Comparison of ENCODE assay signal across 31 cellular contexts in genomic region chr9:133799106-133799505, GRCh38.
"Had no signal": no experiment of that assay in that cellular context is flagged by ENCODE, and none has a peak within 500 bp of the region (broad histone marks: within the 10 kb centered on the region; RNA-seq: fewer than 3 reads in every experiment).

No MANE protein-coding gene starts in this region.

- H3K9me3 ChIP-seq: ovary, psoas muscle, spleen, stomach, thoracic aorta, thyroid gland, tibial nerve, upper lobe of left lung, vagina had no signal

- H2AFZ ChIP-seq: parathyroid adenoma had no signal

- H3K4me3 Mint-ChIP-seq: naive thymus-derived CD8-positive, alpha-beta T cell; natural killer cell treated with Interleukin-12 subunit alpha and Interleukin-12 subunit beta and Interleukin-15 and Interleukin-18, amount 100 ng/mL, for 72 hours; nephron progenitor cell; neural crest cell; stimulated activated naive B cell treated with anti-CD40 and anti-IgM and Interleukin-4, amounts not matched to agents 10 μg/mL and 1 μg/mL and 100 μg/mL, for 72 hours; stimulated activated naive CD8-positive, alpha-beta T cell treated with anti-CD3 and anti-CD28 coated beads, Interleukin-15, Interleukin-2, amounts not matched to agents 100 ng/mL and 50 ng/mL, for 24 hours had no signal

- H3K36me3 ChIP-seq: ovary, thyroid gland, vagina had no signal

- H3K36me3 Mint-ChIP-seq: naive thymus-derived CD8-positive, alpha-beta T cell; natural killer cell treated with Interleukin-12 subunit alpha and Interleukin-12 subunit beta and Interleukin-15 and Interleukin-18, amount 100 ng/mL, for 72 hours had no signal

- DNase-seq: naive thymus-derived CD8-positive, alpha-beta T cell; nephron progenitor cell; occipital lobe; ovary; posterior cingulate gyrus; psoas muscle; right cardiac atrium; spleen; stimulated activated CD4-positive, alpha-beta T cell treated with anti-CD3 and anti-CD28 coated beads, Interleukin-12 subunit alpha, Interleukin-12 subunit beta, amount 100 ng/mL, for 4 hours; stimulated activated CD4-positive, alpha-beta T cell treated with anti-CD3 and anti-CD28 coated beads, Interleukin-1b, Interleukin-23, amount 100 ng/mL, for 48 hours; stimulated activated CD4-positive, alpha-beta T cell treated with anti-CD3 and anti-CD28 coated beads, Interleukin-4, amount 100 ng/mL, for 1 hour; stimulated activated CD4-positive, alpha-beta T cell treated with anti-CD3 and anti-CD28 coated beads, Interleukin-4, amount 100 ng/mL, for 4 hours; stimulated activated CD8-positive, alpha-beta memory T cell treated with anti-CD3 and anti-CD28 coated beads, Interleukin-4, amount 100 ng/mL, for 48 hours; stimulated activated naive B cell treated with anti-CD40 and anti-IgM and Interleukin-4, amounts not matched to agents 10 μg/mL and 1 μg/mL and 100 μg/mL, for 72 hours; stimulated activated naive CD4-positive, alpha-beta T cell treated with Interleukin-2 at 50 U/mL for 16 hours; stomach; thyroid gland; trophoblast cell had no signal

- ATAC-seq: naive thymus-derived CD8-positive, alpha-beta T cell; natural killer cell treated with Interleukin-12 subunit alpha and Interleukin-12 subunit beta and Interleukin-15 and Interleukin-18, amount 100 ng/mL, for 72 hours; psoas muscle; right cardiac atrium; sciatic nerve; stimulated activated naive B cell treated with anti-CD40 and anti-IgM and Interleukin-4, amounts not matched to agents 10 μg/mL and 1 μg/mL and 100 μg/mL, for 72 hours had no signal

- H3K4me2 ChIP-seq: smooth muscle cell had no signal

- FAIRE-seq: urothelium cell line had no signal

- H3K79me2 ChIP-seq: parathyroid adenoma had no signal

- H3K27me3 Mint-ChIP-seq: naive thymus-derived CD8-positive, alpha-beta T cell; natural killer cell treated with Interleukin-12 subunit alpha and Interleukin-12 subunit beta and Interleukin-15 and Interleukin-18, amount 100 ng/mL, for 72 hours; progenitor cell of endocrine pancreas; stimulated activated naive B cell treated with anti-CD40 and anti-IgM and Interleukin-4, amounts not matched to agents 10 μg/mL and 1 μg/mL and 100 μg/mL, for 72 hours; stimulated activated naive CD8-positive, alpha-beta T cell treated with anti-CD3 and anti-CD28 coated beads, Interleukin-15, Interleukin-2, amounts not matched to agents 100 ng/mL and 50 ng/mL, for 24 hours had no signal

- H3K4me1 Mint-ChIP-seq: neural crest cell had no signal

- H3K27ac ChIP-seq: ovary, parathyroid adenoma, psoas muscle, skin epidermis, spleen, stomach, thoracic aorta, thyroid gland, tibial nerve, upper lobe of left lung, vagina had no signal

- H3K9me3 Mint-ChIP-seq: naive thymus-derived CD8-positive, alpha-beta T cell; natural killer cell treated with Interleukin-12 subunit alpha and Interleukin-12 subunit beta and Interleukin-15 and Interleukin-18, amount 100 ng/mL, for 72 hours; nephron progenitor cell; neural crest cell; stimulated activated naive B cell treated with anti-CD40 and anti-IgM and Interleukin-4, amounts not matched to agents 10 μg/mL and 1 μg/mL and 100 μg/mL, for 72 hours; stimulated activated naive CD8-positive, alpha-beta T cell treated with anti-CD3 and anti-CD28 coated beads, Interleukin-15, Interleukin-2, amounts not matched to agents 100 ng/mL and 50 ng/mL, for 24 hours had no signal

- H3K4me3 ChIP-seq: ovary, psoas muscle, skin epidermis, smooth muscle cell, spleen, stomach, thoracic aorta, thyroid gland, tibial nerve, upper lobe of left lung, vagina had no signal

- H3K9ac ChIP-seq: parathyroid adenoma had no signal

- H3K27ac Mint-ChIP-seq: naive thymus-derived CD8-positive, alpha-beta T cell; natural killer cell treated with Interleukin-12 subunit alpha and Interleukin-12 subunit beta and Interleukin-15 and Interleukin-18, amount 100 ng/mL, for 72 hours; progenitor cell of endocrine pancreas; stimulated activated naive CD8-positive, alpha-beta T cell treated with anti-CD3 and anti-CD28 coated beads, Interleukin-15, Interleukin-2, amounts not matched to agents 100 ng/mL and 50 ng/mL, for 24 hours had no signal

- H3K27me3 ChIP-seq: ovary, stomach, thyroid gland, tibial nerve, upper lobe of left lung, vagina had no signal

- H3K4me1 ChIP-seq: parathyroid adenoma, psoas muscle, stomach, upper lobe of left lung, vagina had no signal
